ENCODE assay signal across 22 cellular contexts in genomic region chr6:109961666-109962065, GRCh38. TPM values are rescaled to one million over a fixed set of nuclear protein-coding genes. Genes with fewer than 3 reads are reported as not detected.
A peak's percentile ranks its signal among the peaks of the same experiment; 100 is the strongest.
DNase-seq lines count a peak whose midpoint lies in the region; ATAC-seq, FAIRE-seq and TF ChIP-seq lines count a peak whose summit lies in the region.
"Had no signal": no experiment of that assay in that cellular context is flagged by ENCODE, and none has a peak within 500 bp of the region (broad histone marks: within the 10 kb centered on the region; RNA-seq: fewer than 3 reads in every experiment).

No MANE protein-coding gene starts in this region.

- peak overlapping the region; percentile 88 for H3K27ac ChIP-seq in RWPE2 (ENCODE audit: poor library complexity, severe bottlenecking)
- no peak overlapping the region for H3K27ac ChIP-seq in CD4-positive, alpha-beta memory T cell (ENCODE audit: low read depth, low read length)
- H3K27ac ChIP-seq: prostate gland had no signal

- DNase-seq in AG04449 (ENCODE audit: low read depth, low spot score) (peak; percentile 5), H54 (ENCODE audit: insufficient read length, low spot score) (peak; percentile 19), RWPE2 (ENCODE audit: low spot score) (no peak), fibroblast of pulmonary artery (ENCODE audit: low read depth) (peak; percentile 19), COR-L47 (lab: John Stamatoyannopoulos, UW) (no peak)
- DNase-seq in CD4-positive, alpha-beta memory T cell: no peak
- DNase-seq: activated naive CD4-positive, alpha-beta T cell treated with anti-CD3 and anti-CD28 coated beads for 36 hours; DMS 273 treated with DMSO at 0.1 percent for 48 hours; effector CD4-positive, alpha-beta T cell; MG63; naive B cell; NCI-H1694 treated with DMSO at 0.1 percent for 48 hours; NCI-H510A treated with DMSO at 0.1 percent for 48 hours; T-cell had no signal

- peaks cover 0 to 15% of the 10 kb centered on the region in 2 donors for H3K27me3 Mint-ChIP-seq in CD4-positive, alpha-beta memory T cell
- H3K27me3 Mint-ChIP-seq: naive B cell had no signal

- H3K36me3 ChIP-seq in RWPE2 (ENCODE audit: low read depth): no peaks in the 10 kb centered on the region
- no peaks in the 10 kb centered on the region for H3K36me3 ChIP-seq in CD4-positive, alpha-beta memory T cell (ENCODE audit: insufficient read depth, low read length)
- H3K36me3 ChIP-seq: MG63, prostate gland had no signal

- H3K9me3 Mint-ChIP-seq in CD4-positive, alpha-beta memory T cell: peaks cover 0 to 3% (median 0%) of the 10 kb centered on the region in 8 donors
- H3K9me3 Mint-ChIP-seq: activated naive CD4-positive, alpha-beta T cell treated with anti-CD3 and anti-CD28 coated beads for 36 hours; T-cell had no signal

- peak; percentile 84 for ATAC-seq in RWPE2 (ENCODE audit: low read depth)
- no peak for ATAC-seq in GM19455 (IDR thresholded peaks at IDR 0.05; ENCODE audit: unreplicated experiment)
- no peak for ATAC-seq in GM19324 (IDR thresholded peaks at IDR 0.05; ENCODE audit: low FRiP score, unreplicated experiment)
- ATAC-seq: Panc1, T-cell, WTC11 had no signal

- CTCF ChIA-PET in AG04449 (lab: Yijun Ruan, JAX): interaction anchor here (1.1 to 1.4 kb wide), 2 partner anchors 78 to 257 kb away, joined by 3 to 4 read pairs; no protein-coding TSS in a partner anchor
- CTCF ChIA-PET in CD4-positive, alpha-beta memory T cell (lab: Charles Lee; ENCODE audit: partially characterized antibody): interaction anchor here (1.5 kb wide), 1 partner anchor 9 kb away, joined by 3 read pairs; no protein-coding TSS in a partner anchor

- H3K4me3 Mint-ChIP-seq in CD4-positive, alpha-beta memory T cell: no peak overlapping the region
- H3K4me3 Mint-ChIP-seq: activated naive CD4-positive, alpha-beta T cell treated with anti-CD3 and anti-CD28 coated beads for 36 hours; naive B cell; T-cell; WTC11 had no signal

- H3K4me1 ChIP-seq in RWPE2 (ENCODE audit: insufficient read depth, poor library complexity, severe bottlenecking): peaks cover 28% of the 10 kb centered on the region
- no peaks in the 10 kb centered on the region for H3K4me1 ChIP-seq in CD4-positive, alpha-beta memory T cell (ENCODE audit: insufficient read depth, low read length)
- H3K4me1 ChIP-seq: prostate gland had no signal

- intact Hi-C loops in CD4-positive, alpha-beta memory T cell (cut with micrococcal nuclease): no loop called here

- no peak overlapping the region for H3K4me3 ChIP-seq in AG04449 (ENCODE audit: low read depth, low read length)
- no peak overlapping the region for H3K4me3 ChIP-seq in RWPE2 (ENCODE audit: severe bottlenecking)
- no peak overlapping the region for H3K4me3 ChIP-seq in fibroblast of pulmonary artery (replicated peaks; ENCODE audit: low read depth, low read length)
- H3K4me3 ChIP-seq in CD4-positive, alpha-beta memory T cell (ENCODE audit: low read length in 2 of 2): no peak overlapping the region
- H3K4me3 ChIP-seq: MG63, prostate gland had no signal

- no peak for FAIRE-seq in H54 (lab: Jason Lieb, UNC)
- FAIRE-seq: GM19239 had no signal

- TF ChIP-seq POLR2A in H54 (IDR thresholded peaks at IDR 0.05; ENCODE audit: low read depth, low read length): no peak

- H3K27me3 ChIP-seq in RWPE2 (ENCODE audit: insufficient read depth, poor library complexity, severe bottlenecking): no peaks in the 10 kb centered on the region
- H3K27me3 ChIP-seq in CD4-positive, alpha-beta memory T cell (ENCODE audit: insufficient read depth, low read length): no peaks in the 10 kb centered on the region
- H3K27me3 ChIP-seq: MG63 had no signal

- H3K9me3 ChIP-seq in RWPE2 (ENCODE audit: severe bottlenecking): peaks cover 3% of the 10 kb centered on the region
- no peaks in the 10 kb centered on the region for H3K9me3 ChIP-seq in CD4-positive, alpha-beta memory T cell (ENCODE audit: control insufficient read depth in 1 of 2, low read length in 2 of 2)
- H3K9me3 ChIP-seq: MG63, prostate gland had no signal

- no peaks in the 10 kb centered on the region for H3K36me3 Mint-ChIP-seq in CD4-positive, alpha-beta memory T cell
- H3K36me3 Mint-ChIP-seq: T-cell had no signal

- TF ChIP-seq CTCF in AG04449 (IDR thresholded peaks at IDR 0.05; ENCODE audit: insufficient read depth, low read length, missing control alignments): no peak
- TF ChIP-seq CTCF in RWPE2 (IDR thresholded peaks at IDR 0.05; ENCODE audit: poor library complexity, severe bottlenecking): no peak
- TF ChIP-seq CTCF in fibroblast of pulmonary artery (IDR thresholded peaks at IDR 0.05; ENCODE audit: low read length, missing control alignments): no peak

- POLR2A ChIA-PET in AG04449 (lab: Yijun Ruan, JAX): no interaction called here
- POLR2A ChIA-PET in CD4-positive, alpha-beta memory T cell (lab: Charles Lee; ENCODE audit: partially characterized antibody): no interaction called here

- H3K4me1 Mint-ChIP-seq in CD4-positive, alpha-beta memory T cell: no peaks in the 10 kb centered on the region
- H3K4me1 Mint-ChIP-seq: naive B cell, T-cell had no signal

- H3K27ac Mint-ChIP-seq in CD4-positive, alpha-beta memory T cell: no peak overlapping the region
- H3K27ac Mint-ChIP-seq: activated naive CD4-positive, alpha-beta T cell treated with anti-CD3 and anti-CD28 coated beads for 36 hours; T-cell; WTC11 had no signal

RNA-seq across cellular contexts. Expression of gene GPR6, which starts 16.4 kb away (rescaled TPM):
- total RNA-seq in CD4-positive, alpha-beta memory T cell: not detected
- not detected for polyA plus RNA-seq in CD4-positive, alpha-beta memory T cell
- total RNA-seq: activated naive CD4-positive, alpha-beta T cell treated with anti-CD3 and anti-CD28 coated beads for 36 hours; cardiac septum; liver; prostate gland; T-cell had no signal
- polyA plus RNA-seq: liver had no signal

Comparison
In these comparisons a context has a peak if more than half of its experiments do, and no peak if none do; other contexts are left out.
1. DNase-seq: peak in AG04449 (single experiment), H54 (single experiment) and fibroblast of pulmonary artery (single experiment); none in RWPE2 (single experiment), COR-L47 (single experiment) and CD4-positive, alpha-beta memory T cell (0 of 5).